1 cellular context compared by ENCODE assay signal in the genomic region with DNA sequence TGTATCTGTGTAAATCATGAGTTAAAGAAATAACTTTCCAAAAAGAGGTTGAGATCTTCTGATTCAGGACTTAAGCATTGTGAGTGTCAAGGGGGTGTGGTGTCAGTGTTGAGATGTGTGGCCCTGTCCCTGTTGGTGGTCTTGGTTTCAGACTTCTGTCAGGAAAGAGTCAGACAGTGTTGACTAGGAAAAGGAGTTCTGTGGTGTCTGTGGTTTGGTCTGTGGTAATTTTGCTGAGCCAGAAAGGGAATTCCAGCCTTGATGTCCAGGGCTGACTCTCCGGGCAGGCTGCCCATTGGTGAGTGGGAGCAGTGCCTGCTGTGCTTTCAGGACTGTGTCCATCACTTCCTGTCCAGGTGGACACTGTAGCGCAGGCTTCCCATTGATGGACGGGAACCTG.
TF ChIP-seq lines count a peak whose summit lies in the region.

No MANE protein-coding gene starts in this region.

TF ChIP-seq in IMR-90, 13 proteins besides CTCF, POLR2A, EP300 and RAD21:
- TF ChIP-seq CEBPB (IDR thresholded peaks at IDR 0.05; ENCODE audit: low read depth, low read length) (no peak), MXI1 (IDR thresholded peaks at IDR 0.05; ENCODE audit: borderline replicate concordance, low read depth, low read length) (no peak), MAZ (IDR thresholded peaks at IDR 0.05; ENCODE audit: borderline replicate concordance, low read depth, low read length) (no peak), RFX5 (IDR thresholded peaks at IDR 0.05; ENCODE audit: low read depth, low read length) (no peak), RCOR1 (IDR thresholded peaks at IDR 0.05; ENCODE audit: insufficient replicate concordance, low read length) (peak; percentile 77), NFE2L2 (IDR thresholded peaks at IDR 0.05; ENCODE audit: low read depth, low read length) (no peak), MAFK (IDR thresholded peaks at IDR 0.05; ENCODE audit: low read depth, low read length) (peak; percentile 92), SMC3 (IDR thresholded peaks at IDR 0.05; ENCODE audit: low read depth, low read length) (no peak), FOS (IDR thresholded peaks at IDR 0.05; ENCODE audit: low read depth, low read length) (peak; percentile 47), CHD1 (IDR thresholded peaks at IDR 0.05; ENCODE audit: low read depth, low read length) (no peak), BHLHE40 (IDR thresholded peaks at IDR 0.05; ENCODE audit: low read depth, low read length) (peak; percentile 62)
- TF ChIP-seq, protein P1, sequence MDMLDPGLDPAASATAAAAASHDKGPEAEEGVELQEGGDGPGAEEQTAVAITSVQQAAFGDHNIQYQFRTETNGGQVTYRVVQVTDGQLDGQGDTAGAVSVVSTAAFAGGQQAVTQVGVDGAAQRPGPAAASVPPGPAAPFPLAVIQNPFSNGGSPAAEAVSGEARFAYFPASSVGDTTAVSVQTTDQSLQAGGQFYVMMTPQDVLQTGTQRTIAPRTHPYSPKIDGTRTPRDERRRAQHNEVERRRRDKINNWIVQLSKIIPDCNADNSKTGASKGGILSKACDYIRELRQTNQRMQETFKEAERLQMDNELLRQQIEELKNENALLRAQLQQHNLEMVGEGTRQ (IDR thresholded peaks at IDR 0.05; ENCODE audit: low read depth, low read length) = no peak
- TF ChIP-seq, protein P2, sequence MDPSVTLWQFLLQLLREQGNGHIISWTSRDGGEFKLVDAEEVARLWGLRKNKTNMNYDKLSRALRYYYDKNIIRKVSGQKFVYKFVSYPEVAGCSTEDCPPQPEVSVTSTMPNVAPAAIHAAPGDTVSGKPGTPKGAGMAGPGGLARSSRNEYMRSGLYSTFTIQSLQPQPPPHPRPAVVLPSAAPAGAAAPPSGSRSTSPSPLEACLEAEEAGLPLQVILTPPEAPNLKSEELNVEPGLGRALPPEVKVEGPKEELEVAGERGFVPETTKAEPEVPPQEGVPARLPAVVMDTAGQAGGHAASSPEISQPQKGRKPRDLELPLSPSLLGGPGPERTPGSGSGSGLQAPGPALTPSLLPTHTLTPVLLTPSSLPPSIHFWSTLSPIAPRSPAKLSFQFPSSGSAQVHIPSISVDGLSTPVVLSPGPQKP (IDR thresholded peaks at IDR 0.05; ENCODE audit: borderline replicate concordance, low read depth, low read length) = no peak
